ENCODE assay signal across 1 cellular context in the genomic region with DNA sequence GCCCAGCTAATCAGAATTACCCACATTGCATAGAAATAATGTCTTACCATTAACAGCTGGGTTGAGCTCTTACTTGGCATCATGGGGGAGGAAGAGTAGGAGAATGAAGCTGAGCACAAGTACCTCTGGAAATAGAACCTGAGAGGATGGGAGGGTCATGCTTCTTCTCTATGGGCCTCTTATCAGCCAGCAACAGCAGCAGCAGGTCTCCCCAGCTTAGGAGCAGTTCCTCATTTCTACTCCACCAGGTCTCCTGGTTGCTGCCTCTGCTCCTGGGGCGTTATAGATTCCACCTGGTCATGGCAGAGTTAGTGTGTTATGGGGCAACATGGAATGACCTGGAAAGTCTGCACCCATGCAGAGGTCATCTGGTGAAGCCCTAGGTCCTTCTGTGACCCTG.
TF ChIP-seq lines count a peak whose summit lies in the region.

No MANE protein-coding gene starts in this region.

TF ChIP-seq in K562, 482 proteins besides CTCF, POLR2A, EP300 and RAD21 (continued from another document and continues in another):
- TF ChIP-seq LEF1 (IDR thresholded peaks at IDR 0.05), result 0 out of 2 replicates have a peak, but pooled peaks have one; percentile 24
- TF ChIP-seq NR2C1 (IDR thresholded peaks at IDR 0.05), result peak; percentile 26; the same call in 1 of the 2 replicates
- no peak for TF ChIP-seq NR2C1 (tag; IDR thresholded peaks at IDR 0.05)
- no peak for TF ChIP-seq ZNF253 (CRISPR knock-in tag; conservative IDR thresholded peaks at IDR 0.05)
- TF ChIP-seq SETDB1 (IDR thresholded peaks at IDR 0.05; ENCODE audit: low read length), result no peak
- TF ChIP-seq SLC30A9 (CRISPR knock-in tag; IDR thresholded peaks at IDR 0.05), result no peak
- TF ChIP-seq ZNF274 (IDR thresholded peaks at IDR 0.05; ENCODE audit: borderline replicate concordance, low read depth, low read length), result 0 out of 2 replicates have a peak, but pooled peaks have one; percentile 24
- TF ChIP-seq, protein P1, sequence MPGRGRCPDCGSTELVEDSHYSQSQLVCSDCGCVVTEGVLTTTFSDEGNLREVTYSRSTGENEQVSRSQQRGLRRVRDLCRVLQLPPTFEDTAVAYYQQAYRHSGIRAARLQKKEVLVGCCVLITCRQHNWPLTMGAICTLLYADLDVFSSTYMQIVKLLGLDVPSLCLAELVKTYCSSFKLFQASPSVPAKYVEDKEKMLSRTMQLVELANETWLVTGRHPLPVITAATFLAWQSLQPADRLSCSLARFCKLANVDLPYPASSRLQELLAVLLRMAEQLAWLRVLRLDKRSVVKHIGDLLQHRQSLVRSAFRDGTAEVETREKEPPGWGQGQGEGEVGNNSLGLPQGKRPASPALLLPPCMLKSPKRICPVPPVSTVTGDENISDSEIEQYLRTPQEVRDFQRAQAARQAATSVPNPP (IDR thresholded peaks at IDR 0.05; ENCODE audit: borderline replicate concordance, insufficient read depth, insufficient read length), result no peak
- TF ChIP-seq, protein P2, sequence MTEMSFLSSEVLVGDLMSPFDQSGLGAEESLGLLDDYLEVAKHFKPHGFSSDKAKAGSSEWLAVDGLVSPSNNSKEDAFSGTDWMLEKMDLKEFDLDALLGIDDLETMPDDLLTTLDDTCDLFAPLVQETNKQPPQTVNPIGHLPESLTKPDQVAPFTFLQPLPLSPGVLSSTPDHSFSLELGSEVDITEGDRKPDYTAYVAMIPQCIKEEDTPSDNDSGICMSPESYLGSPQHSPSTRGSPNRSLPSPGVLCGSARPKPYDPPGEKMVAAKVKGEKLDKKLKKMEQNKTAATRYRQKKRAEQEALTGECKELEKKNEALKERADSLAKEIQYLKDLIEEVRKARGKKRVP (CRISPR knock-in tag; IDR thresholded peaks at IDR 0.05), result no peak
- TF ChIP-seq ZNF696 (CRISPR knock-in tag; conservative IDR thresholded peaks at IDR 0.05), result no peak
- TF ChIP-seq LARP7 (IDR thresholded peaks at IDR 0.05), result no peak
- TF ChIP-seq TAF7 (tag; IDR thresholded peaks at IDR 0.05), result no peak
- no peak for TF ChIP-seq DIDO1 (tag; IDR thresholded peaks at IDR 0.05; ENCODE audit: low read depth)
- no peak for TF ChIP-seq FUS (optimal IDR thresholded peaks at IDR 0.05; ENCODE audit: low read depth, low read length)
- no peak for TF ChIP-seq ZNF583 (CRISPR knock-in tag; IDR thresholded peaks at IDR 0.05)
- TF ChIP-seq GATAD2B (IDR thresholded peaks at IDR 0.05; ENCODE audit: borderline replicate concordance), result no peak
- TF ChIP-seq RB1 (IDR thresholded peaks at IDR 0.05; ENCODE audit: low read depth), result no peak
- TF ChIP-seq, protein P3, sequence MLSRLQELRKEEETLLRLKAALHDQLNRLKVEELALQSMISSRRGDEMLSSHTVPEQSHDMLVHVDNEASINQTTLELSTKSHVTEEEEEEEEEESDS (CRISPR knock-in tag; IDR thresholded peaks at IDR 0.05), result no peak
- TF ChIP-seq, protein P4, sequence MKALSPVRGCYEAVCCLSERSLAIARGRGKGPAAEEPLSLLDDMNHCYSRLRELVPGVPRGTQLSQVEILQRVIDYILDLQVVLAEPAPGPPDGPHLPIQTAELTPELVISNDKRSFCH (CRISPR knock-in tag; IDR thresholded peaks at IDR 0.05), result no peak
- TF ChIP-seq, protein P4 (tag; IDR thresholded peaks at IDR 0.05), result no peak
- no peak for TF ChIP-seq NELFE (IDR thresholded peaks at IDR 0.05; ENCODE audit: insufficient read depth, insufficient read length)
- TF ChIP-seq, protein P5, sequence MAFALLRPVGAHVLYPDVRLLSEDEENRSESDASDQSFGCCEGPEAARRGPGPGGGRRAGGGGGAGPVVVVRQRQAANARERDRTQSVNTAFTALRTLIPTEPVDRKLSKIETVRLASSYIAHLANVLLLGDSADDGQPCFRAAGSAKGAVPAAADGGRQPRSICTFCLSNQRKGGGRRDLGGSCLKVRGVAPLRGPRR (CRISPR knock-in tag; IDR thresholded peaks at IDR 0.05), result no peak
- TF ChIP-seq, protein P6, sequence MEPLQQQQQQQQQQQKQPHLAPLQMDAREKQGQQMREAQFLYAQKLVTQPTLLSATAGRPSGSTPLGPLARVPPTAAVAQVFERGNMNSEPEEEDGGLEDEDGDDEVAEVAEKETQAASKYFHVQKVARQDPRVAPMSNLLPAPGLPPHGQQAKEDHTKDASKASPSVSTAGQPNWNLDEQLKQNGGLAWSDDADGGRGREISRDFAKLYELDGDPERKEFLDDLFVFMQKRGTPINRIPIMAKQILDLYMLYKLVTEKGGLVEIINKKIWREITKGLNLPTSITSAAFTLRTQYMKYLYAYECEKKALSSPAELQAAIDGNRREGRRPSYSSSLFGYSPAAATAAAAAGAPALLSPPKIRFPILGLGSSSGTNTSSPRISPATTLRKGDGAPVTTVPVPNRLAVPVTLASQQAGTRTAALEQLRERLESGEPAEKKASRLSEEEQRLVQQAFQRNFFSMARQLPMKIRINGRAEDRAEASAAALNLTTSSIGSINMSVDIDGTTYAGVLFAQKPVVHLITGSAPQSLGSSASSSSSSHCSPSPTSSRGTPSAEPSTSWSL (CRISPR knock-in tag; IDR thresholded peaks at IDR 0.05; ENCODE audit: borderline replicate concordance), result no peak
- TF ChIP-seq ZKSCAN3 (CRISPR knock-in tag; IDR thresholded peaks at IDR 0.05), result no peak
- TF ChIP-seq JUNB (CRISPR knock-in tag; conservative IDR thresholded peaks at IDR 0.05), result no peak
- no peak for TF ChIP-seq MECOM (CRISPR knock-in tag; IDR thresholded peaks at IDR 0.05)
- TF ChIP-seq, protein P7, sequence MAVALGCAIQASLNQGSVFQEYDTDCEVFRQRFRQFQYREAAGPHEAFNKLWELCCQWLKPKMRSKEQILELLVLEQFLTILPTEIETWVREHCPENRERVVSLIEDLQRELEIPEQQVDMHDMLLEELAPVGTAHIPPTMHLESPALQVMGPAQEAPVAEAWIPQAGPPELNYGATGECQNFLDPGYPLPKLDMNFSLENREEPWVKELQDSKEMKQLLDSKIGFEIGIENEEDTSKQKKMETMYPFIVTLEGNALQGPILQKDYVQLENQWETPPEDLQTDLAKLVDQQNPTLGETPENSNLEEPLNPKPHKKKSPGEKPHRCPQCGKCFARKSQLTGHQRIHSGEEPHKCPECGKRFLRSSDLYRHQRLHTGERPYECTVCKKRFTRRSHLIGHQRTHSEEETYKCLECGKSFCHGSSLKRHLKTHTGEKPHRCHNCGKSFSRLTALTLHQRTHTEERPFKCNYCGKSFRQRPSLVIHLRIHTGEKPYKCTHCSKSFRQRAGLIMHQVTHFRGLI (CRISPR knock-in tag; IDR thresholded peaks at IDR 0.05), result no peak
- TF ChIP-seq CCNT2 (IDR thresholded peaks at IDR 0.05; ENCODE audit: borderline replicate concordance, extremely low read depth, insufficient read length, low read depth, low read length), result peak; percentile 65
- TF ChIP-seq, protein P8, sequence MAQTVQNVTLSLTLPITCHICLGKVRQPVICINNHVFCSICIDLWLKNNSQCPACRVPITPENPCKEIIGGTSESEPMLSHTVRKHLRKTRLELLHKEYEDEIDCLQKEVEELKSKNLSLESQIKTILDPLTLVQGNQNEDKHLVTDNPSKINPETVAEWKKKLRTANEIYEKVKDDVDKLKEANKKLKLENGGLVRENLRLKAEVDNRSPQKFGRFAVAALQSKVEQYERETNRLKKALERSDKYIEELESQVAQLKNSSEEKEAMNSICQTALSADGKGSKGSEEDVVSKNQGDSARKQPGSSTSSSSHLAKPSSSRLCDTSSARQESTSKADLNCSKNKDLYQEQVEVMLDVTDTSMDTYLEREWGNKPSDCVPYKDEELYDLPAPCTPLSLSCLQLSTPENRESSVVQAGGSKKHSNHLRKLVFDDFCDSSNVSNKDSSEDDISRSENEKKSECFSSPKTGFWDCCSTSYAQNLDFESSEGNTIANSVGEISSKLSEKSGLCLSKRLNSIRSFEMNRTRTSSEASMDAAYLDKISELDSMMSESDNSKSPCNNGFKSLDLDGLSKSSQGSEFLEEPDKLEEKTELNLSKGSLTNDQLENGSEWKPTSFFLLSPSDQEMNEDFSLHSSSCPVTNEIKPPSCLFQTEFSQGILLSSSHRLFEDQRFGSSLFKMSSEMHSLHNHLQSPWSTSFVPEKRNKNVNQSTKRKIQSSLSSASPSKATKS (CRISPR knock-in tag; IDR thresholded peaks at IDR 0.05), result no peak
- TF ChIP-seq ZNF165 (CRISPR knock-in tag; IDR thresholded peaks at IDR 0.05; ENCODE audit: borderline replicate concordance), result no peak
- no peak for TF ChIP-seq SIRT6 (IDR thresholded peaks at IDR 0.05; ENCODE audit: low read depth, low read length)
- TF ChIP-seq ZNF12 (CRISPR knock-in tag; IDR thresholded peaks at IDR 0.05), result no peak
- TF ChIP-seq SUPT5H (IDR thresholded peaks at IDR 0.05), result no peak
- TF ChIP-seq ZNF239 (CRISPR knock-in tag; IDR thresholded peaks at IDR 0.05), result no peak
- TF ChIP-seq ARID2 (IDR thresholded peaks at IDR 0.05), result no peak
- peak; percentile 95 for TF ChIP-seq CTBP1 (IDR thresholded peaks at IDR 0.05; ENCODE audit: borderline replicate concordance)
- no peak for TF ChIP-seq SNIP1 (IDR thresholded peaks at IDR 0.05; ENCODE audit: low read depth)
- no peak for TF ChIP-seq CBX8 (IDR thresholded peaks at IDR 0.05; ENCODE audit: borderline replicate concordance, extremely low read depth, low read depth, low read length, poor library complexity, severe bottlenecking)
- no peak for TF ChIP-seq SRSF1 (IDR thresholded peaks at IDR 0.05; ENCODE audit: low read depth, low read length)
- TF ChIP-seq, protein P9, sequence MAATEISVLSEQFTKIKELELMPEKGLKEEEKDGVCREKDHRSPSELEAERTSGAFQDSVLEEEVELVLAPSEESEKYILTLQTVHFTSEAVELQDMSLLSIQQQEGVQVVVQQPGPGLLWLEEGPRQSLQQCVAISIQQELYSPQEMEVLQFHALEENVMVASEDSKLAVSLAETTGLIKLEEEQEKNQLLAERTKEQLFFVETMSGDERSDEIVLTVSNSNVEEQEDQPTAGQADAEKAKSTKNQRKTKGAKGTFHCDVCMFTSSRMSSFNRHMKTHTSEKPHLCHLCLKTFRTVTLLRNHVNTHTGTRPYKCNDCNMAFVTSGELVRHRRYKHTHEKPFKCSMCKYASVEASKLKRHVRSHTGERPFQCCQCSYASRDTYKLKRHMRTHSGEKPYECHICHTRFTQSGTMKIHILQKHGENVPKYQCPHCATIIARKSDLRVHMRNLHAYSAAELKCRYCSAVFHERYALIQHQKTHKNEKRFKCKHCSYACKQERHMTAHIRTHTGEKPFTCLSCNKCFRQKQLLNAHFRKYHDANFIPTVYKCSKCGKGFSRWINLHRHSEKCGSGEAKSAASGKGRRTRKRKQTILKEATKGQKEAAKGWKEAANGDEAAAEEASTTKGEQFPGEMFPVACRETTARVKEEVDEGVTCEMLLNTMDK (IDR thresholded peaks at IDR 0.05; ENCODE audit: borderline replicate concordance, insufficient read depth, low read depth, low read length, poor library complexity, severe bottlenecking), result no peak
- TF ChIP-seq RFX7 (CRISPR knock-in tag; IDR thresholded peaks at IDR 0.05), result no peak
- no peak for TF ChIP-seq SMAD1 (IDR thresholded peaks at IDR 0.05; ENCODE audit: low read depth, low read length, partially characterized antibody)
- no peak for TF ChIP-seq ZNF143 (CRISPR knock-in tag; IDR thresholded peaks at IDR 0.05)
- no peak for TF ChIP-seq ZNF764 (CRISPR knock-in tag; IDR thresholded peaks at IDR 0.05; ENCODE audit: low read depth)
- TF ChIP-seq DMBX1 (CRISPR knock-in tag; IDR thresholded peaks at IDR 0.05; ENCODE audit: borderline replicate concordance), result 0 out of 2 replicates have a peak, but pooled peaks have one; percentile 45
- no peak for TF ChIP-seq DACH1 (IDR thresholded peaks at IDR 0.05; ENCODE audit: partially characterized antibody)
- no peak for TF ChIP-seq PYGO2 (tag; IDR thresholded peaks at IDR 0.05)
- TF ChIP-seq NEUROD1 (IDR thresholded peaks at IDR 0.05; ENCODE audit: borderline replicate concordance, low read depth, low read length, partially characterized antibody), result peak; percentile 69
- TF ChIP-seq HNRNPLL (IDR thresholded peaks at IDR 0.05; ENCODE audit: low read depth, low read length, poor library complexity, severe bottlenecking), result no peak
- TF ChIP-seq, protein P10, sequence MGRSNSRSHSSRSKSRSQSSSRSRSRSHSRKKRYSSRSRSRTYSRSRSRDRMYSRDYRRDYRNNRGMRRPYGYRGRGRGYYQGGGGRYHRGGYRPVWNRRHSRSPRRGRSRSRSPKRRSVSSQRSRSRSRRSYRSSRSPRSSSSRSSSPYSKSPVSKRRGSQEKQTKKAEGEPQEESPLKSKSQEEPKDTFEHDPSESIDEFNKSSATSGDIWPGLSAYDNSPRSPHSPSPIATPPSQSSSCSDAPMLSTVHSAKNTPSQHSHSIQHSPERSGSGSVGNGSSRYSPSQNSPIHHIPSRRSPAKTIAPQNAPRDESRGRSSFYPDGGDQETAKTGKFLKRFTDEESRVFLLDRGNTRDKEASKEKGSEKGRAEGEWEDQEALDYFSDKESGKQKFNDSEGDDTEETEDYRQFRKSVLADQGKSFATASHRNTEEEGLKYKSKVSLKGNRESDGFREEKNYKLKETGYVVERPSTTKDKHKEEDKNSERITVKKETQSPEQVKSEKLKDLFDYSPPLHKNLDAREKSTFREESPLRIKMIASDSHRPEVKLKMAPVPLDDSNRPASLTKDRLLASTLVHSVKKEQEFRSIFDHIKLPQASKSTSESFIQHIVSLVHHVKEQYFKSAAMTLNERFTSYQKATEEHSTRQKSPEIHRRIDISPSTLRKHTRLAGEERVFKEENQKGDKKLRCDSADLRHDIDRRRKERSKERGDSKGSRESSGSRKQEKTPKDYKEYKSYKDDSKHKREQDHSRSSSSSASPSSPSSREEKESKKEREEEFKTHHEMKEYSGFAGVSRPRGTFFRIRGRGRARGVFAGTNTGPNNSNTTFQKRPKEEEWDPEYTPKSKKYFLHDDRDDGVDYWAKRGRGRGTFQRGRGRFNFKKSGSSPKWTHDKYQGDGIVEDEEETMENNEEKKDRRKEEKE (IDR thresholded peaks at IDR 0.05; ENCODE audit: borderline replicate concordance in 1 of 2, control insufficient read depth in 1 of 2, low read depth in 2 of 2, low read length in 1 of 2), result no peak
- no peak for TF ChIP-seq ZSCAN32 (CRISPR knock-in tag; IDR thresholded peaks at IDR 0.05)
- TF ChIP-seq SMARCE1 (IDR thresholded peaks at IDR 0.05), result peak; percentile 92
